22 cellular contexts compared by ENCODE assay signal in genomic region chr11:80118071-80118470, GRCh38.
A peak's percentile ranks its signal among the peaks of the same experiment; 100 is the strongest.
DNase-seq lines count a peak whose midpoint lies in the region; ATAC-seq and TF ChIP-seq lines count a peak whose summit lies in the region.
"Had no signal": no experiment of that assay in that cellular context is flagged by ENCODE, and none has a peak within 500 bp of the region (broad histone marks: within the 10 kb centered on the region; RNA-seq: fewer than 3 reads in every experiment).

No MANE protein-coding gene starts in this region.

- ATAC-seq in esophagus mucosa = peak; percentile 81
- ATAC-seq in naive thymus-derived CD8-positive, alpha-beta T cell = no peak
- no peak for ATAC-seq in GM19452 (IDR thresholded peaks at IDR 0.05; ENCODE audit: unreplicated experiment)
- ATAC-seq: GM12878, HCT116, SK-N-SH treated with all-trans-retinoic acid at 6 μM for 48 hours had no signal

- H3K36me3 ChIP-seq in colonic mucosa = no peaks in the 10 kb centered on the region
- H3K36me3 ChIP-seq: Peyer's patch had no signal

- no peak for TF ChIP-seq CTCF in colonic mucosa (IDR thresholded peaks at IDR 0.05)

- H3K27me3 ChIP-seq in colonic mucosa = no peaks in the 10 kb centered on the region
- H3K27me3 ChIP-seq: Peyer's patch had no signal

- H3K4me3 ChIP-seq in colonic mucosa = no peak overlapping the region
- H3K4me3 ChIP-seq: GM12878, GM23248, Peyer's patch had no signal

- H3K36me3 Mint-ChIP-seq in naive thymus-derived CD8-positive, alpha-beta T cell = no peaks in the 10 kb centered on the region

- H3K4me1 Mint-ChIP-seq in naive thymus-derived CD8-positive, alpha-beta T cell = no peaks in the 10 kb centered on the region

- H3K4me1 ChIP-seq in colonic mucosa = no peaks in the 10 kb centered on the region
- H3K4me1 ChIP-seq: Peyer's patch had no signal

- no peak overlapping the region for H3K4me3 Mint-ChIP-seq in naive thymus-derived CD8-positive, alpha-beta T cell

- intact Hi-C loops in colonic mucosa (cut with DNase I) = no loop called here

- no peak overlapping the region for H3K27ac ChIP-seq in colonic mucosa
- H3K27ac ChIP-seq: GM23248, Peyer's patch had no signal

- peaks cover 0 to 13% (median 8%) of the 10 kb centered on the region in 9 donors for H3K9me3 Mint-ChIP-seq in naive thymus-derived CD8-positive, alpha-beta T cell

- no peaks in the 10 kb centered on the region for H3K9me3 ChIP-seq in colonic mucosa
- H3K9me3 ChIP-seq: Peyer's patch had no signal

- no peak overlapping the region for H3K27ac Mint-ChIP-seq in naive thymus-derived CD8-positive, alpha-beta T cell

- H3K27me3 Mint-ChIP-seq in naive thymus-derived CD8-positive, alpha-beta T cell = no peaks in the 10 kb centered on the region

- POLR2A ChIA-PET in naive thymus-derived CD8-positive, alpha-beta T cell (lab: Charles Lee) = no interaction called here

- H3K9ac ChIP-seq in colonic mucosa (ENCODE audit: low read depth in 2 of 2, low read length in 2 of 2) = no peak overlapping the region
- H3K9ac ChIP-seq: GM23248 had no signal

- DNase-seq in NCI-H345 (lab: John Stamatoyannopoulos, UW) (peak; percentile 8), NCI-H345 treated with DMSO at 0.1 percent for 48 hours (lab: John Stamatoyannopoulos, UW; ENCODE audit: unreplicated experiment) (no peak), NCI-H69 (lab: John Stamatoyannopoulos, UW) (peak; percentile 57), renal cortical epithelial cell (ENCODE audit: low read depth) (peak; percentile 15), colonic mucosa (no peak)
- DNase-seq in naive thymus-derived CD8-positive, alpha-beta T cell = no peak
- DNase-seq: 8988T, C1 segment of cervical spinal cord, DMS153, GM23248, IMR-90, Kasumi-1, NCI-H1436 treated with DMSO at 0.1 percent for 48 hours, NCI-H2081 treated with DMSO at 0.1 percent for 48 hours, NCI-H510A treated with DMSO at 0.1 percent for 48 hours, Peyer's patch, SHP77 had no signal

Comparison
In these comparisons a context has a peak if more than half of its experiments do, and no peak if none do; other contexts are left out.
1. DNase-seq: peak in NCI-H345 (single experiment), NCI-H69 (single experiment) and renal cortical epithelial cell (single experiment); none in NCI-H345 treated with DMSO at 0.1 percent for 48 hours (single experiment), colonic mucosa (single experiment) and naive thymus-derived CD8-positive, alpha-beta T cell (0 of 10).